Comparison of ENCODE assay signal across 9 cellular contexts in the genomic region with DNA sequence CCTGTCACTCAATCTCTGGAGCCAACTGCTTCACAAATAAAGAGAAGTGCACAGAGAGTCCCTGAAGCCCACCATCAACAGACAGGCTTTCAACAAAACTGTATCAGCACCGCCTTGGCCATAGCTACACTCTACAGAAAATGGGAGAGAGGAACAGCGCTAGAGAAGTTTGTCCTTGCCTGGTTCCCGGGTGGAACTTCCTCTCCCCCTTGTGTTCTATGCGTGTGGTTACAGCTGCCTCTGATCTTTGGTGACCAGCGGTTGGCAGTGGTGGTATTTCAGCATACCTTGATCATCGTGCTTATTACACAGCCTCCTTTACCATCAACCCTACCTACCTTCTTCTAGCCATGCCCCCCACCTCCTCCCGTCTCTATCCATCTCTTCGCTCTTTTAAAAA.
A peak's percentile ranks its signal among the peaks of the same experiment; 100 is the strongest.
DNase-seq lines count a peak whose midpoint lies in the region; ATAC-seq and TF ChIP-seq lines count a peak whose summit lies in the region.
"Had no signal": no experiment of that assay in that cellular context is flagged by ENCODE, and none has a peak within 500 bp of the region (broad histone marks: within the 10 kb centered on the region; RNA-seq: fewer than 3 reads in every experiment).

No MANE protein-coding gene starts in this region.

- TF ChIP-seq POLR2A in breast epithelium (IDR thresholded peaks at IDR 0.05): no peak

- H3K27me3 ChIP-seq in Caco-2 (replicated peaks; ENCODE audit: control insufficient read depth, insufficient read depth, low read length) (no peaks in the 10 kb centered on the region), KMS-11 (ENCODE audit: insufficient read depth, low read depth) (no peaks in the 10 kb centered on the region), mesendoderm (ENCODE audit: insufficient read depth, low read length, poor library complexity) (no peaks in the 10 kb centered on the region), breast epithelium (peaks cover 0 to 44% of the 10 kb centered on the region in 2 donors)

- no peak overlapping the region for H3K23ac ChIP-seq in mesendoderm (ENCODE audit: low read length)

- H3K36me3 ChIP-seq in Caco-2 (ENCODE audit: control insufficient read depth, insufficient read depth, low read length) (no peaks in the 10 kb centered on the region), KMS-11 (ENCODE audit: insufficient read depth) (no peaks in the 10 kb centered on the region), mesendoderm (ENCODE audit: control insufficient read depth, insufficient read depth, low read length) (no peaks in the 10 kb centered on the region), breast epithelium (no peaks in the 10 kb centered on the region)

- ATAC-seq in HG03025 (IDR thresholded peaks at IDR 0.05; ENCODE audit: low FRiP score, unreplicated experiment): no peak
- ATAC-seq in activated CD8-positive, alpha-beta T cell treated with anti-CD3 and anti-CD28 coated beads, Interleukin-2, amount 10 ng/mL, durations not matched to agents 7 days and 5 days: no peak

- no peaks in the 10 kb centered on the region for H4K20me1 ChIP-seq in KMS-11 (ENCODE audit: insufficient read depth)

- no peak overlapping the region for H3K56ac ChIP-seq in mesendoderm (ENCODE audit: low read length)

- H3K4ac ChIP-seq in mesendoderm (ENCODE audit: low read depth, low read length): no peak overlapping the region

- H3K9me3 Mint-ChIP-seq in Caco-2 (ENCODE audit: unreplicated experiment): no peaks in the 10 kb centered on the region
- no peaks in the 10 kb centered on the region for H3K9me3 Mint-ChIP-seq in activated CD8-positive, alpha-beta T cell treated with anti-CD3 and anti-CD28 coated beads, Interleukin-2, amount 10 ng/mL, durations not matched to agents 7 days and 5 days (ENCODE audit: insufficient read depth)

- BruUV-seq in Caco-2 (replicated peaks; lab: Mats Ljungman, UMichigan): no TSS peak

- no peaks in the 10 kb centered on the region for H3K4me1 ChIP-seq in Caco-2
- no peaks in the 10 kb centered on the region for H3K4me1 ChIP-seq in KMS-11 (ENCODE audit: low read depth, poor library complexity, severe bottlenecking)
- H3K4me1 ChIP-seq in mesendoderm (ENCODE audit: control insufficient read depth, low read depth, low read length): no peaks in the 10 kb centered on the region
- no peaks in the 10 kb centered on the region for H3K4me1 ChIP-seq in breast epithelium

- H3K79me2 ChIP-seq in KMS-11 (ENCODE audit: insufficient read depth, low read depth) (no peaks in the 10 kb centered on the region), mesendoderm (ENCODE audit: control insufficient read depth, insufficient read depth, low read length) (no peaks in the 10 kb centered on the region)

- no peak overlapping the region for H3K4me2 ChIP-seq in KMS-11
- no peak overlapping the region for H3K4me2 ChIP-seq in mesendoderm (ENCODE audit: low read length)

- H3K9ac ChIP-seq in KMS-11: no peak overlapping the region
- no peak overlapping the region for H3K9ac ChIP-seq in mesendoderm (ENCODE audit: low read length)

- H4K5ac ChIP-seq in mesendoderm (ENCODE audit: low read length): no peak overlapping the region

- H4K8ac ChIP-seq in mesendoderm (ENCODE audit: low read depth, low read length): no peak overlapping the region

- H3K27ac ChIP-seq in KMS-11 (no peak overlapping the region), mesendoderm (ENCODE audit: low read depth, low read length) (no peak overlapping the region), breast epithelium (no peak overlapping the region)

- no peaks in the 10 kb centered on the region for H3K9me3 ChIP-seq in Caco-2
- no peaks in the 10 kb centered on the region for H3K9me3 ChIP-seq in breast epithelium

- H3K27me3 Mint-ChIP-seq in Caco-2 (ENCODE audit: insufficient read depth, unreplicated experiment): peaks cover 12% of the 10 kb centered on the region
- peaks cover 27% of the 10 kb centered on the region for H3K27me3 Mint-ChIP-seq in activated CD8-positive, alpha-beta T cell treated with anti-CD3 and anti-CD28 coated beads, Interleukin-2, amount 10 ng/mL, durations not matched to agents 7 days and 5 days (ENCODE audit: low read depth)

- H2AFZ ChIP-seq in KMS-11 (ENCODE audit: low read depth): no peak overlapping the region

- CTCF ChIA-PET in Caco-2 (lab: Charles Lee): interaction anchor here (0.6 kb wide), 1 partner anchor 386 kb away, joined by 3 read pairs; no protein-coding TSS in a partner anchor
- CTCF ChIA-PET in activated CD8-positive, alpha-beta T cell treated with anti-CD3 and anti-CD28 coated beads, Interleukin-2, amount 10 ng/mL, durations not matched to agents 7 days and 5 days (lab: Charles Lee): interaction anchor here (0.9 to 1.0 kb wide), 2 partner anchors 17 to 235 kb away, joined by 3 read pairs; no protein-coding TSS in a partner anchor

- H2AK5ac ChIP-seq in mesendoderm (ENCODE audit: low read length): no peak overlapping the region

- intact Hi-C loops in Caco-2 (cut with micrococcal nuclease; ENCODE audit: unreplicated experiment): loop anchor here (1.0 kb wide), 2 partner anchors 82 to 198 kb away; no protein-coding TSS in a partner anchor
- intact Hi-C loops in breast epithelium (cut with DNase I; ENCODE audit: low total_unique reads): loop anchor here (10.0 kb wide), 1 partner anchor 451 kb away; no protein-coding TSS in a partner anchor

- H3K79me1 ChIP-seq in mesendoderm (ENCODE audit: low read length): no peaks in the 10 kb centered on the region

- H2BK15ac ChIP-seq in mesendoderm (replicated peaks; ENCODE audit: low read depth): no peak overlapping the region

- H2BK5ac ChIP-seq in mesendoderm (ENCODE audit: low read length): no peak overlapping the region

- no peak overlapping the region for H3K18ac ChIP-seq in mesendoderm (ENCODE audit: low read length)

- H3K4me3 ChIP-seq in Caco-2 (ENCODE audit: low read depth, low read length): no peak overlapping the region
- H3K4me3 ChIP-seq in KMS-11 (IDR thresholded peaks at IDR 0.05; ENCODE audit: insufficient read depth, low read depth, low read length): no peak overlapping the region
- H3K4me3 ChIP-seq in cardiac fibroblast (replicated peaks in 1 of 2; ENCODE audit: low read depth in 2 of 2, low read length in 2 of 2): no peak overlapping the region
- H3K4me3 ChIP-seq in mesendoderm (ENCODE audit: low read length): no peak overlapping the region
- H3K4me3 ChIP-seq in breast epithelium: no peak overlapping the region

- H2BK120ac ChIP-seq in mesendoderm (ENCODE audit: low read depth, low read length): no peak overlapping the region

- TF ChIP-seq CTCF in Caco-2 (IDR thresholded peaks at IDR 0.05; ENCODE audit: insufficient read depth in 1 of 2, low read depth in 1 of 2, low read length in 1 of 2, severe bottlenecking in 1 of 2, unreplicated experiment in 1 of 2) (peak; percentile 58 to 63), KMS-11 (conservative IDR thresholded peaks at IDR 0.05; ENCODE audit: low read depth, low read length) (0 out of 2 replicates have a peak, but pooled peaks have one; percentile 29), cardiac fibroblast (IDR thresholded peaks at IDR 0.05; ENCODE audit: low read depth, low read length) (peak; percentile 51), breast epithelium (IDR thresholded peaks at IDR 0.05) (peak in 1 of 3 donors; percentile 19)

- no peak overlapping the region for H3K27ac Mint-ChIP-seq in Caco-2 (ENCODE audit: unreplicated experiment)
- no peak overlapping the region for H3K27ac Mint-ChIP-seq in activated CD8-positive, alpha-beta T cell treated with anti-CD3 and anti-CD28 coated beads, Interleukin-2, amount 10 ng/mL, durations not matched to agents 7 days and 5 days

- H3K36me3 Mint-ChIP-seq in Caco-2 (ENCODE audit: insufficient read depth, unreplicated experiment): no peaks in the 10 kb centered on the region
- no peaks in the 10 kb centered on the region for H3K36me3 Mint-ChIP-seq in activated CD8-positive, alpha-beta T cell treated with anti-CD3 and anti-CD28 coated beads, Interleukin-2, amount 10 ng/mL, durations not matched to agents 7 days and 5 days (ENCODE audit: low read depth)

- H3K4me1 Mint-ChIP-seq in Caco-2 (ENCODE audit: low read depth, unreplicated experiment): no peaks in the 10 kb centered on the region
- H3K4me1 Mint-ChIP-seq in activated CD8-positive, alpha-beta T cell treated with anti-CD3 and anti-CD28 coated beads, Interleukin-2, amount 10 ng/mL, durations not matched to agents 7 days and 5 days (ENCODE audit: low read depth): no peaks in the 10 kb centered on the region

- H3K4me3 Mint-ChIP-seq in Caco-2 (ENCODE audit: unreplicated experiment): no peak overlapping the region
- H3K4me3 Mint-ChIP-seq in activated CD8-positive, alpha-beta T cell treated with anti-CD3 and anti-CD28 coated beads, Interleukin-2, amount 10 ng/mL, durations not matched to agents 7 days and 5 days: no peak overlapping the region

- POLR2A ChIA-PET in Caco-2 (lab: Charles Lee): no interaction called here
- POLR2A ChIA-PET in activated CD8-positive, alpha-beta T cell treated with anti-CD3 and anti-CD28 coated beads, Interleukin-2, amount 10 ng/mL, durations not matched to agents 7 days and 5 days (lab: Charles Lee): no interaction called here

- WGBS in mesendoderm (ENCODE audit: extremely low coverage, insufficient coverage, low lambda C conversion rate): no CpG with 5 or more reads among the region's 8 CpGs

- DNase-seq in Caco-2 (peak in 1 of 2 experiments; percentile 9), cardiac fibroblast (ENCODE audit: low read depth in 2 of 2) (peak; percentile 8 to 33), mesendoderm (peak; percentile 81), breast epithelium (ENCODE audit: low spot score in 2 of 2) (no peak)
- no peak for DNase-seq in activated CD8-positive, alpha-beta T cell treated with anti-CD3 and anti-CD28 coated beads, Interleukin-2, amount 10 ng/mL, durations not matched to agents 7 days and 5 days
- DNase-seq in stimulated activated CD4-positive, alpha-beta T cell treated with anti-CD3 and anti-CD28 coated beads, Interleukin-4, amount 100 ng/mL, for 4 hours: no peak
- DNase-seq: effector CD4-positive, alpha-beta T cell had no signal

Comparison
In these comparisons a context has a peak if more than half of its experiments do, and no peak if none do; other contexts are left out.
1. DNase-seq: peak in cardiac fibroblast (2 of 2) and mesendoderm (single experiment); none in activated CD8-positive, alpha-beta T cell treated with anti-CD3 and anti-CD28 coated beads, Interleukin-2, amount 10 ng/mL, durations not matched to agents 7 days and 5 days (single experiment), breast epithelium (0 of 2) and stimulated activated CD4-positive, alpha-beta T cell treated with anti-CD3 and anti-CD28 coated beads, Interleukin-4, amount 100 ng/mL, for 4 hours (0 of 2).